21 cellular contexts compared by ENCODE assay signal in the genomic region with DNA sequence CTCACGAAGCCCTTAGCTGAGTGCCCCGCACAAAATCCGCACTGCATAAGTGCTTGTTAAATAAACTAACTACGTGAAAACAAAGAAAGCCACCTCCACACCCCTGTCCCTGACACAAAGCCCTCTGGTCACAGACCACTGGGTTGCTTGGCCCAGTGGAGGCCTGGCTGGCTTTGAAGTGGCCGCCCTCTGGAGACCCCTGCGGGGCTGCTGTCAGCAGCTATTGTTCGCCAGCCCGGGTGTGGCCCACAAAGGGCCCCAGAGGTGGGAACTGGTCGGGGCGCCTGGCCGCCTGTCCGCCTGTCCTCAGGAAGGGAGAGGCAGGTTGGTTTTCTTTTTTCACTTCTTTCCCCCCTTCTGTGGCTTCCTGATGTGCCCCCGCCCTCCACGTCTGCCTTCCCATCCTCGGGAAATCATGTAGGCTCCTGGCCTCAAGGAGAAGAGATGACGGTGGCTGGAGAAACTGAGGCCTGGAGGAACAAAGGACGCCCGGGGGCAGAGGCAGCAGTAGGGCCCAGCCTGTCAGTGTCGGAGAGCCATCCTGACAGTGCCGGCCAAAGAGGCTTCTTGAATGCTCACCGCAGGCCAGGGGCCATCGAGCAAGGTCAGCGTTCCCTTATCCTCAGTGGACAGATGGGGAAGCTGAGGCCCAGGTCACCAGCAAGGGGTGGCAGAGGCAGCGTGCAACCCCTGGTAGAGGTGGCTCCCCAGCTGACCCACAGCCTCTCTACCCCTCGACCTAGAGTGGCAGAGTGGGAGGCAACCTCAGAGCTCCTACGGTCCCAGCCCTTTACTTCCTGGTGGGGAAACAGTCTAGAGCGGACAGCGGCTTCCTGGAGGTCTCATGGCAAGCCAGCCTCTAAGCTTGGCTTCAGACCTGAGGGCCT.
DNase-seq lines count a peak whose midpoint lies in the region; ATAC-seq, FAIRE-seq and TF ChIP-seq lines count a peak whose summit lies in the region.
"Had no signal": no experiment of that assay in that cellular context is flagged by ENCODE, and none has a peak within 500 bp of the region (broad histone marks: within the 10 kb centered on the region; RNA-seq: fewer than 3 reads in every experiment).

No MANE protein-coding gene starts in this region.

- TF ChIP-seq CTCF in H9 (conservative IDR thresholded peaks at IDR 0.05): no peak
- TF ChIP-seq CTCF in neural progenitor cell (IDR thresholded peaks at IDR 0.05): no peak
- TF ChIP-seq CTCF in MCF 10A (IDR thresholded peaks at IDR 0.05; ENCODE audit: unreplicated experiment): no peak
- TF ChIP-seq CTCF in HepG2 (CRISPR knock-in tag; IDR thresholded peaks at IDR 0.05): no peak
- no peak for TF ChIP-seq CTCF in body of pancreas (IDR thresholded peaks at IDR 0.05)

- no peak overlapping the region for H3K9ac ChIP-seq in H9 (ENCODE audit: extremely low read depth, insufficient read length, low read length)
- no peak overlapping the region for H3K9ac ChIP-seq in neural progenitor cell
- H3K9ac ChIP-seq in HepG2 (ENCODE audit: insufficient read depth, low read depth, low read length): no peak overlapping the region

- H3K79me2 ChIP-seq in H9 (ENCODE audit: insufficient read depth, low read length): no peaks in the 10 kb centered on the region
- no peaks in the 10 kb centered on the region for H3K79me2 ChIP-seq in neural progenitor cell (ENCODE audit: low read depth)
- no peaks in the 10 kb centered on the region for H3K79me2 ChIP-seq in HepG2 (ENCODE audit: insufficient read depth, low read length)

- no CpG with 5 or more reads among the region's 28 CpGs for WGBS in H9 (ENCODE audit: extremely low coverage, insufficient read length, low lambda C conversion rate)
- 92% methylated on average over 22 of the region's 28 CpGs for WGBS in HepG2 (ENCODE audit: low lambda C conversion rate)
- WGBS in body of pancreas, 2 donors: 81 to 84% methylated on average over 27 to 28 of the region's 28 CpGs

- peak overlapping the region in 1 of 3 experiments; percentile 68; a peak in 2 of 7 replicates for H3K27ac Mint-ChIP-seq in H9
- H3K27ac Mint-ChIP-seq in activated T-helper 2 cell treated with anti-CD3 and anti-CD28 coated beads, Interferon-gamma antibody, Interleukin-2, Interleukin-4, amounts not matched to agents 10 μg/mL and 5 μg/mL and 100 μg/mL, durations not matched to agents 14 hours and 24 hours and 36 hours: peak overlapping the region; percentile 6
- peak overlapping the region; percentile 97 for H3K27ac Mint-ChIP-seq in neural progenitor cell
- H3K27ac Mint-ChIP-seq in MCF 10A (ENCODE audit: low read depth, unreplicated experiment): no peak overlapping the region

- H3K27me3 ChIP-seq in H9 (ENCODE audit: insufficient read depth, low read length) (no peaks in the 10 kb centered on the region), neural progenitor cell (no peaks in the 10 kb centered on the region), HepG2 (ENCODE audit: control insufficient read depth in 1 of 2, insufficient read depth in 2 of 2, low read length in 2 of 2) (no peaks in the 10 kb centered on the region), body of pancreas (no peaks in the 10 kb centered on the region)

- no peak overlapping the region for H3T11ph ChIP-seq in H9 (ENCODE audit: low read length)

- no peak overlapping the region for H3K4me3 Mint-ChIP-seq in H9
- H3K4me3 Mint-ChIP-seq in activated T-helper 2 cell treated with anti-CD3 and anti-CD28 coated beads, Interferon-gamma antibody, Interleukin-2, Interleukin-4, amounts not matched to agents 10 μg/mL and 5 μg/mL and 100 μg/mL, durations not matched to agents 14 hours and 24 hours and 36 hours (ENCODE audit: low read depth): no peak overlapping the region
- no peak overlapping the region for H3K4me3 Mint-ChIP-seq in neural progenitor cell
- no peak overlapping the region for H3K4me3 Mint-ChIP-seq in MCF 10A (ENCODE audit: unreplicated experiment)
- H3K4me3 Mint-ChIP-seq: HFFc6 had no signal

- H4K91ac ChIP-seq in H9 (ENCODE audit: insufficient read length, low read depth, low read length): no peak overlapping the region

- no peak for TF ChIP-seq RAD21 in HepG2 (CRISPR knock-in tag; IDR thresholded peaks at IDR 0.05)

- no peak for TF ChIP-seq EP300 in HepG2 (IDR thresholded peaks at IDR 0.05; ENCODE audit: low read depth in 2 of 2, low read length in 2 of 2)
- no peak for TF ChIP-seq EP300 in HepG2 (CRISPR knock-in tag; IDR thresholded peaks at IDR 0.05; ENCODE audit: borderline replicate concordance)

- H3K4me3 ChIP-seq in neural progenitor cell (no peak overlapping the region), HepG2 (replicated peaks in 1 of 3; ENCODE audit: insufficient read depth in 1 of 3, low read depth in 2 of 3, low read length in 3 of 3) (no peak overlapping the region), body of pancreas (no peak overlapping the region)
- H3K4me3 ChIP-seq: skin epidermis had no signal

- H4K5ac ChIP-seq in H9 (ENCODE audit: insufficient read length, low read depth, low read length): no peak overlapping the region

- no peaks in the 10 kb centered on the region for H3K23me2 ChIP-seq in H9 (ENCODE audit: insufficient read length, low read depth, low read length, poor library complexity, severe bottlenecking)

- H3K9me3 ChIP-seq in H9 (ENCODE audit: control insufficient read depth, low read depth, low read length) (no peaks in the 10 kb centered on the region), neural progenitor cell (ENCODE audit: low read depth) (no peaks in the 10 kb centered on the region), HepG2 (ENCODE audit: low read length) (no peaks in the 10 kb centered on the region), body of pancreas (no peaks in the 10 kb centered on the region)

- no peak for FAIRE-seq in HepG2 (lab: Jason Lieb, UNC)
- FAIRE-seq: GM18507 had no signal

- no peak overlapping the region for H2BK15ac ChIP-seq in H9 (ENCODE audit: low read depth, low read length)

- no peak overlapping the region for H2BK12ac ChIP-seq in H9 (ENCODE audit: insufficient read length, low read depth, low read length)

- H3K14ac ChIP-seq in H9 (ENCODE audit: insufficient read depth, low read length): no peak overlapping the region; the same call in 1 of the 2 replicates

- no peak overlapping the region for H2BK20ac ChIP-seq in H9 (ENCODE audit: low read depth, low read length, poor library complexity, severe bottlenecking)

- no peaks in the 10 kb centered on the region for H3K79me1 ChIP-seq in H9 (ENCODE audit: insufficient read depth, low read depth, low read length, poor library complexity, severe bottlenecking)

- peaks cover 27% of the 10 kb centered on the region in 2 experiments for H3K4me1 Mint-ChIP-seq in H9
- H3K4me1 Mint-ChIP-seq in activated T-helper 2 cell treated with anti-CD3 and anti-CD28 coated beads, Interferon-gamma antibody, Interleukin-2, Interleukin-4, amounts not matched to agents 10 μg/mL and 5 μg/mL and 100 μg/mL, durations not matched to agents 14 hours and 24 hours and 36 hours (ENCODE audit: low read depth): peaks cover 10% of the 10 kb centered on the region
- peaks cover 29% of the 10 kb centered on the region for H3K4me1 Mint-ChIP-seq in neural progenitor cell
- peaks cover 12% of the 10 kb centered on the region for H3K4me1 Mint-ChIP-seq in MCF 10A (ENCODE audit: insufficient read depth, unreplicated experiment)

- CTCF ChIA-PET in MCF 10A (lab: Yijun Ruan, JAX) (interaction anchor here (0.7 to 6.9 kb wide), 9 partner anchors 11 to 319 kb away, joined by 3 to 138 read pairs (median 4); no protein-coding TSS in a partner anchor), HepG2 (lab: Yijun Ruan, JAX; ENCODE audit: low intra/inter-chr PET ratio, low total read pairs) (no interaction called here)

- TF ChIP-seq POLR2A in HepG2 (IDR thresholded peaks at IDR 0.05; ENCODE audit: insufficient read depth in 1 of 2, low read depth in 2 of 2, low read length in 2 of 2): no peak
- TF ChIP-seq POLR2A in body of pancreas (IDR thresholded peaks at IDR 0.05): no peak

- no peaks in the 10 kb centered on the region for H3K9me3 Mint-ChIP-seq in H9
- H3K9me3 Mint-ChIP-seq in activated T-helper 2 cell treated with anti-CD3 and anti-CD28 coated beads, Interferon-gamma antibody, Interleukin-2, Interleukin-4, amounts not matched to agents 10 μg/mL and 5 μg/mL and 100 μg/mL, durations not matched to agents 14 hours and 24 hours and 36 hours: no peaks in the 10 kb centered on the region
- H3K9me3 Mint-ChIP-seq in neural progenitor cell: no peaks in the 10 kb centered on the region
- H3K9me3 Mint-ChIP-seq in MCF 10A (ENCODE audit: unreplicated experiment): no peaks in the 10 kb centered on the region
- H3K9me3 Mint-ChIP-seq: HFFc6 had no signal

- H3K36me3 Mint-ChIP-seq in H9 (ENCODE audit: insufficient read depth in 1 of 3, low read depth in 3 of 3) (peaks cover 23 to 79% (median 42%) of the 10 kb centered on the region in 3 experiments; a peak in 6 of 7 replicates), neural progenitor cell (peaks cover 6% of the 10 kb centered on the region), MCF 10A (ENCODE audit: insufficient read depth, unreplicated experiment) (peaks cover 18% of the 10 kb centered on the region)
- peaks cover 48% of the 10 kb centered on the region for H3K36me3 Mint-ChIP-seq in activated T-helper 2 cell treated with anti-CD3 and anti-CD28 coated beads, Interferon-gamma antibody, Interleukin-2, Interleukin-4, amounts not matched to agents 10 μg/mL and 5 μg/mL and 100 μg/mL, durations not matched to agents 14 hours and 24 hours and 36 hours (ENCODE audit: low read depth)

- no peaks in the 10 kb centered on the region for H3K36me3 ChIP-seq in neural progenitor cell
- H3K36me3 ChIP-seq in HepG2 (replicated peaks in 1 of 2; ENCODE audit: control insufficient read depth in 1 of 2, insufficient read depth in 2 of 2, low read length in 2 of 2): peaks cover 14 to 43% of the 10 kb centered on the region in 2 experiments; a peak in 4 of 5 replicates
- no peaks in the 10 kb centered on the region for H3K36me3 ChIP-seq in body of pancreas (replicated peaks in 1 of 2; ENCODE audit: insufficient read depth in 1 of 2, low read depth in 2 of 2)

- ATAC-seq in HepG2 (no peak), body of pancreas (no peak)
- ATAC-seq: left colon had no signal

- no TSS peak for BruUV-seq in MCF 10A (replicated peaks; lab: Mats Ljungman, UMichigan)
- BruUV-seq in HepG2 (replicated peaks; lab: Mats Ljungman, UMichigan): no TSS peak

- in situ Hi-C loops in HepG2 (cut with HindIII; ENCODE audit: extremely low pct_ligation_motif_present, low pct_unique_long_range_greater_than_20kb): loop anchor here (5.0 to 10.0 kb wide), 4 partner anchors 61 to 569 kb away; partner anchors contain the start of gene SLC6A6

- H4K8ac ChIP-seq in H9 (replicated peaks; ENCODE audit: insufficient read length, low read depth, low read length): no peak overlapping the region

- no peaks in the 10 kb centered on the region for H4K20me1 ChIP-seq in H9 (ENCODE audit: control insufficient read depth, insufficient read depth, insufficient read length)
- H4K20me1 ChIP-seq in neural progenitor cell (ENCODE audit: low read depth): peaks cover 9% of the 10 kb centered on the region
- no peaks in the 10 kb centered on the region for H4K20me1 ChIP-seq in HepG2 (ENCODE audit: insufficient read depth, low read length)

- peak; percentile 31 for DNase-seq in NCI-H1092 treated with DMSO at 0.1 percent for 48 hours (lab: John Stamatoyannopoulos, UW)
- DNase-seq in NCI-H1092 (lab: John Stamatoyannopoulos, UW): no peak
- DNase-seq in H9: peak; percentile 73
- no peak for DNase-seq in activated T-helper 2 cell treated with anti-CD3 and anti-CD28 coated beads, Interferon-gamma antibody, Interleukin-2, Interleukin-4, amounts not matched to agents 10 μg/mL and 5 μg/mL and 100 μg/mL, durations not matched to agents 14 hours and 24 hours and 36 hours (ENCODE audit: low spot score)
- DNase-seq in neural progenitor cell (ENCODE audit: low spot score): peak; percentile 79
- DNase-seq in MCF 10A (ENCODE audit: unreplicated experiment): no peak
- DNase-seq in HepG2 (ENCODE audit: low spot score): no peak
- DNase-seq in body of pancreas: no peak
- DNase-seq: 8988T; activated CD4-positive, alpha-beta T cell treated with anti-CD3 and anti-CD28 coated beads for 1 hour; amniotic stem cell; DMS53; HFFc6; KBM-7; left colon; NCI-H1105 treated with DMSO at 0.1 percent for 48 hours; NCI-H2227 treated with DMSO at 0.1 percent for 48 hours; OCI-M1 had no signal

- H2BK5ac ChIP-seq in H9 (ENCODE audit: insufficient read length, low read length): no peak overlapping the region

- intact Hi-C loops in activated T-helper 2 cell treated with anti-CD3 and anti-CD28 coated beads, Interferon-gamma antibody, Interleukin-2, Interleukin-4, amounts not matched to agents 10 μg/mL and 5 μg/mL and 100 μg/mL, durations not matched to agents 14 hours and 24 hours and 36 hours (cut with micrococcal nuclease): no loop called here
- intact Hi-C loops in MCF 10A (cut with micrococcal nuclease): no loop called here
- intact Hi-C loops in HepG2 (cut with micrococcal nuclease; ENCODE audit: unreplicated experiment): no loop called here
- intact Hi-C loops in body of pancreas (cut with DNase I): loop anchor here (10.0 kb wide), 1 partner anchor 569 kb away; no protein-coding TSS in a partner anchor

- peaks cover 15% of the 10 kb centered on the region for H3F3A ChIP-seq in neural progenitor cell (ENCODE audit: low read depth)

- H3K27ac ChIP-seq in H9 (ENCODE audit: insufficient read length, low read depth, low read length) (no peak overlapping the region), neural progenitor cell (no peak overlapping the region), HepG2 (ENCODE audit: extremely low read length, insufficient read depth, low read length) (no peak overlapping the region), body of pancreas (no peak overlapping the region)
- H3K27ac ChIP-seq: C4-2B had no signal

- H3K18ac ChIP-seq in H9 (ENCODE audit: insufficient read length, low read depth, low read length): no peak overlapping the region

- no peak overlapping the region for H2BK120ac ChIP-seq in H9 (ENCODE audit: low read depth, low read length, poor library complexity, severe bottlenecking)

- H3K27me3 Mint-ChIP-seq in H9 (ENCODE audit: low read depth) (no peaks in the 10 kb centered on the region), neural progenitor cell (ENCODE audit: insufficient read depth, low read depth) (peaks cover 7% of the 10 kb centered on the region), MCF 10A (ENCODE audit: insufficient read depth, unreplicated experiment) (no peaks in the 10 kb centered on the region)
- no peaks in the 10 kb centered on the region for H3K27me3 Mint-ChIP-seq in activated T-helper 2 cell treated with anti-CD3 and anti-CD28 coated beads, Interferon-gamma antibody, Interleukin-2, Interleukin-4, amounts not matched to agents 10 μg/mL and 5 μg/mL and 100 μg/mL, durations not matched to agents 14 hours and 24 hours and 36 hours (ENCODE audit: low read depth)

- H3K4me2 ChIP-seq in H9 (ENCODE audit: insufficient read depth, insufficient read length, low read length) (no peak overlapping the region), neural progenitor cell (peak overlapping the region; percentile 39), HepG2 (ENCODE audit: low read depth, low read length) (no peak overlapping the region)

- H3K4ac ChIP-seq in H9 (ENCODE audit: low read depth, low read length): no peak overlapping the region

- no peaks in the 10 kb centered on the region for H3K4me1 ChIP-seq in H9 (ENCODE audit: insufficient read depth, low read length)
- H3K4me1 ChIP-seq in neural progenitor cell: peaks cover 18% of the 10 kb centered on the region
- H3K4me1 ChIP-seq in HepG2 (ENCODE audit: insufficient read depth, low read length): no peaks in the 10 kb centered on the region
- H3K4me1 ChIP-seq in body of pancreas: peaks cover 33% of the 10 kb centered on the region

- H2AK5ac ChIP-seq in H9 (ENCODE audit: insufficient read length, low read length): no peak overlapping the region

- no peak overlapping the region for H3K23ac ChIP-seq in H9 (ENCODE audit: insufficient read length, low read depth, low read length)

- no peak overlapping the region for H3K56ac ChIP-seq in H9 (ENCODE audit: insufficient read length, low read depth, low read length)

- POLR2A ChIA-PET in MCF 10A (lab: Yijun Ruan, JAX) (no interaction called here), HepG2 (lab: Yijun Ruan, JAX) (no interaction called here)

- no peak overlapping the region for H2AFZ ChIP-seq in H9 (ENCODE audit: low read length)
- H2AFZ ChIP-seq in neural progenitor cell (replicated peaks): no peak overlapping the region
- no peak overlapping the region for H2AFZ ChIP-seq in HepG2 (ENCODE audit: low read length)

Comparison
In these comparisons a context has a peak if more than half of its experiments do, and no peak if none do; other contexts are left out.
1. DNase-seq: peak in NCI-H1092 treated with DMSO at 0.1 percent for 48 hours (single experiment), H9 (single experiment) and neural progenitor cell (single experiment); none in NCI-H1092 (single experiment), activated T-helper 2 cell treated with anti-CD3 and anti-CD28 coated beads, Interferon-gamma antibody, Interleukin-2, Interleukin-4, amounts not matched to agents 10 μg/mL and 5 μg/mL and 100 μg/mL, durations not matched to agents 14 hours and 24 hours and 36 hours (single experiment), MCF 10A (single experiment), HepG2 (single experiment) and body of pancreas (0 of 4).